Comparison of ENCODE assay signal across 8 cellular contexts in genomic region chr3:160163259-160163878, GRCh38.
DNase-seq lines count a peak whose midpoint lies in the region; ATAC-seq, FAIRE-seq and TF ChIP-seq lines count a peak whose summit lies in the region.

No MANE protein-coding gene starts in this region.

- DNase-seq in GM12892 (ENCODE audit: insufficient read length) (no peak), OCI-M1 (lab: John Stamatoyannopoulos, UW) (peak; percentile 50), fibroblast of the aortic adventitia (ENCODE audit: low read depth) (peak; percentile 74), aorta (no peak), GDM1 (lab: John Stamatoyannopoulos, UW) (no peak)

- peak overlapping the region; percentile 43 for H2AFZ ChIP-seq in ACC112 (ENCODE audit: low read length, unreplicated experiment)

- H3K27me3 ChIP-seq in ACC112 (ENCODE audit: insufficient read depth, low read length) (no peaks in the 10 kb centered on the region), aorta (ENCODE audit: control insufficient read depth in 1 of 2, insufficient read depth in 2 of 2, low read length in 1 of 2) (no peaks in the 10 kb centered on the region)

- peak; percentile 51 for TF ChIP-seq CTCF in fibroblast of the aortic adventitia (IDR thresholded peaks at IDR 0.05; ENCODE audit: insufficient read depth, low read length)

- intact Hi-C loops in aorta (cut with DNase I): loop anchor here (5.0 to 10.0 kb wide), 2 partner anchors 249 to 251 kb away; no protein-coding TSS in a partner anchor

- H3K27ac ChIP-seq in ACC112 (ENCODE audit: low read depth, low read length) (no peak overlapping the region), aorta (ENCODE audit: low read depth in 1 of 2, low read length in 2 of 2) (no peak overlapping the region)

- ATAC-seq in aorta (ENCODE audit: low FRiP score) (peak; percentile 68), GM19455 (IDR thresholded peaks at IDR 0.05; ENCODE audit: unreplicated experiment) (no peak), GM18867 (IDR thresholded peaks at IDR 0.05; ENCODE audit: unreplicated experiment) (no peak)

- peak; percentile 62 for FAIRE-seq in GM12892 (lab: Jason Lieb, UNC)

- H3K4me3 ChIP-seq in ACC112 (ENCODE audit: low read depth, low read length) (no peak overlapping the region), fibroblast of the aortic adventitia (ENCODE audit: low read depth, low read length) (no peak overlapping the region), aorta (ENCODE audit: low read length in 2 of 2) (no peak overlapping the region)

- peaks cover 3% of the 10 kb centered on the region for H3K4me1 ChIP-seq in ACC112 (ENCODE audit: control insufficient read depth, insufficient read depth, low read length, unreplicated experiment)
- no peaks in the 10 kb centered on the region for H3K4me1 ChIP-seq in aorta (ENCODE audit: control insufficient read depth in 1 of 2, insufficient read depth in 2 of 2, low read length in 2 of 2)

- TF ChIP-seq POLR2A in GM12892 (IDR thresholded peaks at IDR 0.05; ENCODE audit: low read depth, low read length): no peak

- H3K9me3 ChIP-seq in aorta (ENCODE audit: control insufficient read depth, low read length): no peaks in the 10 kb centered on the region

- H3K36me3 ChIP-seq in ACC112 (ENCODE audit: insufficient read depth, low read length): no peaks in the 10 kb centered on the region
- H3K36me3 ChIP-seq in aorta (ENCODE audit: control insufficient read depth in 1 of 2, insufficient read depth in 2 of 2, low read length in 1 of 2): no peaks in the 10 kb centered on the region

- H3K79me2 ChIP-seq in ACC112 (ENCODE audit: control insufficient read depth, insufficient read depth, low read length, unreplicated experiment): no peaks in the 10 kb centered on the region

Comparison
In these comparisons a context has a peak if more than half of its experiments do, and no peak if none do; other contexts are left out.
1. DNase-seq: peak in OCI-M1 (single experiment) and fibroblast of the aortic adventitia (single experiment); none in GM12892 (single experiment), aorta (0 of 2) and GDM1 (single experiment).